ENCODE assay signal across 8 cellular contexts in the genomic region with DNA sequence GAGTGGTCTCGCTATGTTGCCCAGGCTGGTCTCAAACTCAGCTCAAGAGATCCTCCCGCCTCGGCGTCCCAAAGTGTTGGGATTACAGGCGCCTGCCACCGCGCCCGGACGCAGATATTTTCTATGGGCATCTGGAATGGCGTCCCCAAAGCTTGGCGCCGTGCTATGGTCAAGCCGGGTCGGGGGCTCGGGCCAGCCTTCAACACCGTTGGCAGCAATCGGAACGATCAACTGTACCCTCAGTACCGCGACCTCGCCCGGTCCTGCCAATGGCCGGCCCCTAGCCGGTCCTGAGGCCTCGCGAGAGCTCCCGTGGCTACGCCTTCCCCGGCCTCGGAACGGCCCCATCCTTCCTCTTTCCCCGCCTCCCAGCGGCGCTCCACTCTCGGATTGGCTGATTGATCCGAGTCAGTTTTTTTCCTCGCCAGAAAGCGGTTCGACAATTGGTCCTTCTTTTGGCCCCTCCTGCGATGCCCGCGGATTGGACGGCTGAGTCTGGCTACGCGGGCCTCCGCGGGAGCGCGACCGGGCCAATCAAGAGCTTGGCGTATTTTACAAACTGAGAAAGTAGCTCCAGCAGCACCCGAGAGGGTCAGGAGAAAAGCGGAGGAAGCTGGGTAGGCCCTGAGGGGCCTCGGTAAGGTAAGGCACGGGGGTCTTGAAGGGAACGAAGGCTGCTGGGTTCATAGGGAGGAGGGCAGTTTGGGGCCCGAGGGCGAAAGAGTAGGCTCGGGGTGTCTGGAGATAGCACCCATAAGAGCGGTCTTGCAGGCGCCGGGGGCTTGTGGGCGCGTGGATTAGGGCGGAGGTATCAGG. TPM values are rescaled to one million over a fixed set of nuclear protein-coding genes. Genes with fewer than 3 reads are reported as not detected.
DNase-seq lines count a peak whose midpoint lies in the region; ATAC-seq and TF ChIP-seq lines count a peak whose summit lies in the region.

TSS of gene TROAP (plus strand) at position 548 of the 816 bp plus-strand sequence. CDS start 354 bp downstream, outside the sequence.

- H3K4me1 Mint-ChIP-seq in activated naive CD8-positive, alpha-beta T cell treated with anti-CD3 and anti-CD28 coated beads, Interleukin-2, amount 50 U/mL, for 24 hours: peaks cover 17% of the 10 kb centered on the region

- TF ChIP-seq CTCF in GM13976 (IDR thresholded peaks at IDR 0.05; ENCODE audit: borderline replicate concordance, control extremely low read depth, extremely low read depth, insufficient read depth, missing control alignments) (no peak), heart left ventricle (IDR thresholded peaks at IDR 0.05) (no peak), upper lobe of left lung (IDR thresholded peaks at IDR 0.05) (peak in 1 of 6 experiments; percentile 8)

- H3K27me3 Mint-ChIP-seq in activated naive CD8-positive, alpha-beta T cell treated with anti-CD3 and anti-CD28 coated beads, Interleukin-2, amount 50 U/mL, for 24 hours: no peaks in the 10 kb centered on the region

- H3K27me3 ChIP-seq in heart left ventricle: no peaks in the 10 kb centered on the region
- no peaks in the 10 kb centered on the region for H3K27me3 ChIP-seq in upper lobe of left lung

- TF ChIP-seq EP300 in upper lobe of left lung (IDR thresholded peaks at IDR 0.05): no peak

- H3K4me3 ChIP-seq in heart left ventricle: peak within 1 kb of the TSS; percentile 34 to 77 (median 68)
- H3K4me3 ChIP-seq in upper lobe of left lung: peak within 1 kb of the TSS; percentile 50 to 74 (median 58)

- WGBS in heart left ventricle, 4 donors: 0 to 1% (median 1%) methylated on average over 48 to 65 of the region's 65 CpGs
- 0 to 1% methylated on average over 36 to 54 of the region's 65 CpGs for WGBS in upper lobe of left lung, 2 donors

- in situ Hi-C loops in GM13976 (cut with MboI; ENCODE audit: low sequenced_read_pairs, unreplicated experiment): no loop called here

- DNase-seq in GM13976 (ENCODE audit: low spot score): peak; percentile 99
- DNase-seq in NCI-H1436 treated with DMSO at 0.1 percent for 48 hours (lab: John Stamatoyannopoulos, UW): peak; percentile 87
- peak; percentile 96 for DNase-seq in T follicular helper cell (ENCODE audit: low read depth)
- peak; percentile 95 for DNase-seq in activated naive CD8-positive, alpha-beta T cell treated with anti-CD3 and anti-CD28 coated beads, Interleukin-2, amount 50 U/mL, for 24 hours
- DNase-seq in heart left ventricle: peak; percentile 97 to 99 (median 98)
- peak; percentile 99 for DNase-seq in pons (ENCODE audit: low spot score)
- DNase-seq in upper lobe of left lung: peak; percentile 96 to 97

- intact Hi-C loops in heart left ventricle (cut with DNase I): no loop called here

- peak within 1 kb of the TSS; percentile 100 for H3K4me3 Mint-ChIP-seq in activated naive CD8-positive, alpha-beta T cell treated with anti-CD3 and anti-CD28 coated beads, Interleukin-2, amount 50 U/mL, for 24 hours

- peak within 1 kb of the TSS in 11 of 12 donors; percentile 43 to 81 (median 69) for H3K27ac ChIP-seq in heart left ventricle
- peak within 1 kb of the TSS in 3 of 4 donors; percentile 63 to 74 (median 65) for H3K27ac ChIP-seq in upper lobe of left lung

- TF ChIP-seq POLR2A in heart left ventricle (IDR thresholded peaks at IDR 0.05): peak; percentile 65 to 81
- peak in 2 of 4 donors; percentile 42 to 81 for TF ChIP-seq POLR2A in upper lobe of left lung (IDR thresholded peaks at IDR 0.05)

- H3K4me1 ChIP-seq in heart left ventricle (peaks cover 0 to 16% (median 9%) of the 10 kb centered on the region in 12 donors), upper lobe of left lung (peaks cover 10 to 18% (median 11%) of the 10 kb centered on the region in 4 donors)

- H3K36me3 Mint-ChIP-seq in activated naive CD8-positive, alpha-beta T cell treated with anti-CD3 and anti-CD28 coated beads, Interleukin-2, amount 50 U/mL, for 24 hours (ENCODE audit: low read depth): peaks cover 20% of the 10 kb centered on the region

- peak within 1 kb of the TSS; percentile 96 for H3K27ac Mint-ChIP-seq in activated naive CD8-positive, alpha-beta T cell treated with anti-CD3 and anti-CD28 coated beads, Interleukin-2, amount 50 U/mL, for 24 hours

- no peaks in the 10 kb centered on the region for H3K9me3 Mint-ChIP-seq in activated naive CD8-positive, alpha-beta T cell treated with anti-CD3 and anti-CD28 coated beads, Interleukin-2, amount 50 U/mL, for 24 hours

- ATAC-seq in HG02852 (IDR thresholded peaks at IDR 0.05; ENCODE audit: unreplicated experiment) (peak; percentile 97), heart left ventricle (peak; percentile 100), upper lobe of left lung (ENCODE audit: low FRiP score in 2 of 2) (peak; percentile 100)
- ATAC-seq in activated naive CD8-positive, alpha-beta T cell treated with anti-CD3 and anti-CD28 coated beads, Interleukin-2, amount 50 U/mL, for 24 hours: peak; percentile 97

- H3K36me3 ChIP-seq in heart left ventricle (no peaks in the 10 kb centered on the region), upper lobe of left lung (no peaks in the 10 kb centered on the region)

- no peaks in the 10 kb centered on the region for H3K9me3 ChIP-seq in heart left ventricle
- H3K9me3 ChIP-seq in upper lobe of left lung: no peaks in the 10 kb centered on the region

RNA-seq across cellular contexts. Expression of gene TROAP, which starts in this region (rescaled TPM):
- total RNA-seq in heart left ventricle (1 to 10 TPM in 2 of 9 donors, under 1 TPM in 4, not detected in 3; 0.33 to 6.4 (median 0.85) TPM), upper lobe of left lung (1 to 10 TPM in 3 of 6 donors, under 1 TPM in 1, not detected in 2; 0.86 to 3.3 (median 3.0) TPM)
- polyA plus RNA-seq in heart left ventricle: under 1 TPM in 1 of 2 donors, not detected in 1; 0.11 TPM

Comparison
In these comparisons a context has a peak if more than half of its experiments do, and no peak if none do; other contexts are left out.
1. Peak in every context shown above with its lines: DNase-seq, ATAC-seq, H3K4me3 ChIP-seq and H3K27ac ChIP-seq.